8 cellular contexts compared by ENCODE assay signal in the genomic region with DNA sequence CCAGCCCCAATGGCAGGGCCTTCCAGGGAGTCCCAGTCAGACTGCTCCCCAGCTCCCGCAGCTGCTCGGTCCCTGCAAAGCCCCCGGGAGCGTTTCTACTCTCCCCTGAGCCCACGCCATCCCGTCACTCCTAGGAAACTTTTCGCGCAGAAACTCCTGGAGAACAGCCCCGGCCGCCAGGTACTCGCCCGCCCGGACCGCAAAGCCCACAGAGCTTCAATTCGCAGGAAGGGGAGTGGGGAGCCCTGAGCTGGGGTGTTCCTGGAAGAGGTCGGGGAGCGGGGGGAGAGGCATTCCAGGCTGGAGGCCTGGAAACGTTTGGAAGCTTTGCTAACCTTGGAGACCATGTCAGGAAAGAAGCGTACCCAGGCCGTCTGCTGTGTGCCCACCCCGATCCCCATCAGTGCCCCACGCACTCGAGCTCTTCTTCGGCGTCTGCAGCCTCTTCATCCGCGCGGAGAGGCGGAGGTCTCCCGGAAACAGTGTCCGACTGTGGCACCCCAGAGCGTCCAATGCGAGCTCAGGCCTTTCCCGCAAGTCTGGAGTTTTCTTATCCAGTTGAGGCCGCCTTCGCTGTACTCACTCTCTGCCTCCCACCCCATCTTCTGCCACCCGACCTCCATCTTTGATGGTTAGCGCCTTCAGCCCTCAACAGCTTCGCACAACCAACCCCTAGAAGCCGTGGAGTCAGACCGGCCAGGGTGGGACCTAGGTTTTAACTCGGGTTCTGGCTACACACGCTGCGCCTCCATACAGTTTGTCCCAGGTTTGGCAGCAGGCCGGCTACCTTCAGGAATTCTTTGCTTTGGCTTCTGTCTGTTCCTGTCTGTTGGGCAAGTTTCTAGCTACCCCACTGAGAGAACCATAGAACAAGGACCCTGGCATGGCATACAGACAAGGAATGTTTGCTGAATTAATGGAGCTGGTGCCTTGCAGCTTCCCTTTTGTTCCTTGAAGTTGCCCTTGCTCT. TPM values are rescaled to one million over a fixed set of nuclear protein-coding genes. Genes with fewer than 3 reads are reported as not detected.
DNase-seq lines count a peak whose midpoint lies in the region; ATAC-seq and TF ChIP-seq lines count a peak whose summit lies in the region.

No MANE protein-coding gene starts in this region.

- peaks cover 92% of the 10 kb centered on the region for H3K27me3 Mint-ChIP-seq in WTC11 (ENCODE audit: low read depth)

- H3K9me3 Mint-ChIP-seq in WTC11: no peaks in the 10 kb centered on the region

- peaks cover 83% of the 10 kb centered on the region for H3K27me3 ChIP-seq in left ventricle myocardium inferior (ENCODE audit: low read depth)

- peaks cover 21% of the 10 kb centered on the region for H3K36me3 ChIP-seq in left ventricle myocardium inferior

- intact Hi-C loops in left ventricle myocardium inferior (cut with micrococcal nuclease): no loop called here

- no peaks in the 10 kb centered on the region for H3K9me3 ChIP-seq in left ventricle myocardium inferior (replicated peaks)

- peak overlapping the region; percentile 81 for H3K4me3 Mint-ChIP-seq in WTC11

- POLR2A ChIA-PET in WTC11 (lab: Charles Lee): interaction anchor here (1.0 to 1.8 kb wide), 5 partner anchors 21 to 64 kb away, joined by 3 to 13 read pairs (median 4); partner anchors contain the start of genes AUP1, CCDC142, HTRA2 and TTC31

- H3K36me3 Mint-ChIP-seq in WTC11: peaks cover 22% of the 10 kb centered on the region

- no peak overlapping the region for H3K27ac Mint-ChIP-seq in WTC11

- CTCF ChIA-PET in WTC11 (lab: Charles Lee): interaction anchor here (1.0 to 6.0 kb wide), 7 partner anchors 10 to 84 kb away, joined by 3 to 43 read pairs (median 4); partner anchors contain the start of genes CCDC142, TLX2 and TTC31

- no peak for TF ChIP-seq CTCF in GM12864 (IDR thresholded peaks at IDR 0.05; ENCODE audit: low read depth, low read length, missing control alignments)
- no peak for TF ChIP-seq CTCF in WTC11 (IDR thresholded peaks at IDR 0.05)
- TF ChIP-seq CTCF in left ventricle myocardium inferior (IDR thresholded peaks at IDR 0.05; ENCODE audit: borderline replicate concordance): no peak
- TF ChIP-seq CTCF in retinal pigment epithelial cell (conservative IDR thresholded peaks at IDR 0.05; ENCODE audit: low read depth, low read length): no peak

- DNase-seq in GM12864 (ENCODE audit: low read depth): no peak
- DNase-seq in WTC11 (ENCODE audit: low spot score): no peak
- no peak for DNase-seq in left ventricle myocardium inferior
- no peak for DNase-seq in retinal pigment epithelial cell (ENCODE audit: low read depth)
- DNase-seq in COLO668 (lab: John Stamatoyannopoulos, UW; ENCODE audit: unreplicated experiment): no peak
- DNase-seq in T1000 (lab: John Stamatoyannopoulos, UW): no peak
- no peak for DNase-seq in cerebellar nuclear complex (lab: John Stamatoyannopoulos, UW)

- ATAC-seq in WTC11 (no peak), GM21423 (IDR thresholded peaks at IDR 0.05; ENCODE audit: unreplicated experiment) (no peak)

- peak overlapping the region; percentile 93 for H3K27ac ChIP-seq in left ventricle myocardium inferior (replicated peaks)

- H3K4me3 ChIP-seq in GM12864 (ENCODE audit: low read depth, low read length) (peak overlapping the region; percentile 55), left ventricle myocardium inferior (peak overlapping the region; percentile 80), retinal pigment epithelial cell (ENCODE audit: low read length) (peak overlapping the region; percentile 62)

- peaks cover 78% of the 10 kb centered on the region for H3K4me1 ChIP-seq in left ventricle myocardium inferior

- peaks cover 55% of the 10 kb centered on the region for H3K4me1 Mint-ChIP-seq in WTC11

TF ChIP-seq in WTC11, 78 proteins besides CTCF, POLR2A, EP300 and RAD21:
- TF ChIP-seq, protein P1, sequence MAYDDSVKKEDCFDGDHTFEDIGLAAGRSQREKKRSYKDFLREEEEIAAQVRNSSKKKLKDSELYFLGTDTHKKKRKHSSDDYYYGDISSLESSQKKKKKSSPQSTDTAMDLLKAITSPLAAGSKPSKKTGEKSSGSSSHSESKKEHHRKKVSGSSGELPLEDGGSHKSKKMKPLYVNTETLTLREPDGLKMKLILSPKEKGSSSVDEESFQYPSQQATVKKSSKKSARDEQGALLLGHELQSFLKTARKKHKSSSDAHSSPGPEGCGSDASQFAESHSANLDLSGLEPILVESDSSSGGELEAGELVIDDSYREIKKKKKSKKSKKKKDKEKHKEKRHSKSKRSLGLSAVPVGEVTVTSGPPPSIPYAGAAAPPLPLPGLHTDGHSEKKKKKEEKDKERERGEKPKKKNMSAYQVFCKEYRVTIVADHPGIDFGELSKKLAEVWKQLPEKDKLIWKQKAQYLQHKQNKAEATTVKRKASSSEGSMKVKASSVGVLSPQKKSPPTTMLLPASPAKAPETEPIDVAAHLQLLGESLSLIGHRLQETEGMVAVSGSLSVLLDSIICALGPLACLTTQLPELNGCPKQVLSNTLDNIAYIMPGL (CRISPR knock-in tag; IDR thresholded peaks at IDR 0.05): peak; percentile 16; the same call in 1 of the 2 replicates
- TF ChIP-seq ERG (CRISPR knock-in tag; IDR thresholded peaks at IDR 0.05): no peak

RNA-seq across cellular contexts. Expression of gene PCGF1, which starts 3.7 kb away (rescaled TPM):
- total RNA-seq in WTC11 (2021) (13.7 to 15.7 TPM (median 15.4 TPM) in 3 replicates), left ventricle myocardium inferior (20.2 TPM)

RNA-seq across cellular contexts. Expression of gene LBX2, which starts 4.4 kb away (rescaled TPM):
- 1.0 to 1.8 TPM (median 1.8 TPM) in 3 replicates for total RNA-seq in WTC11 (2021)
- 0.25 TPM for total RNA-seq in left ventricle myocardium inferior

RNA-seq across cellular contexts. Expression of gene TLX2, which starts 10.5 kb away (rescaled TPM):
- total RNA-seq in WTC11 (2021): 0.18 to 0.39 TPM (median 0.26 TPM) in 3 replicates
- total RNA-seq in left ventricle myocardium inferior: not detected

RNA-seq across cellular contexts. Expression of gene TTC31, which starts 20.9 kb away (rescaled TPM):
- total RNA-seq in WTC11 (2021) (32.6 to 38.3 TPM (median 36.2 TPM) in 3 replicates), left ventricle myocardium inferior (9.5 TPM)

RNA-seq across cellular contexts. Expression of gene CCDC142, which starts 21.0 kb away (rescaled TPM):
- 10.0 to 14.0 TPM (median 10.4 TPM) in 3 replicates for total RNA-seq in WTC11 (2021)
- total RNA-seq in left ventricle myocardium inferior: 5.6 TPM
